In the genomic region with DNA sequence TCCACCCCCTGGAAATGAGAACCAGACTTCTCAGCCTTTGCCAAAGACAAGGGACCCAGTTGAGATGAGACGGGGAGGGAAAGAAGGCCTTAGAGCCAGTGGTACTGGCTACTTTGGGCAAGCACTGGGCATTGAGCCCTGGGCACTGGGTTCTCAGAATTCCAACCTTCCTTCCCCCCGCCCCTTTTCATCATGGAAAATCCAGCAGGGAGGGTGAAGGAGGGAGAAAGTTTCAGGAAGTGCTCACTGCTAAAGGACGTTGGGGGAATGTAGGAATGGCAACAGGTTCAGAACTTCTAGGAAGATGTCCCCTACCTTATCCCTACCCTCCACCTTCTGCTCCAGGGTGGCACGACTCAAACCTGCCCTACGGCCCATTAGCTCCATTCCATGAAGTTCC, we compare ENCODE assay signal across 9 cellular contexts. TPM values are rescaled to one million over a fixed set of nuclear protein-coding genes. Genes with fewer than 3 reads are reported as not detected.
DNase-seq lines count a peak whose midpoint lies in the region; ATAC-seq, FAIRE-seq and TF ChIP-seq lines count a peak whose summit lies in the region.
"Had no signal": no experiment of that assay in that cellular context is flagged by ENCODE, and none has a peak within 500 bp of the region (broad histone marks: within the 10 kb centered on the region; RNA-seq: fewer than 3 reads in every experiment).

No MANE protein-coding gene starts in this region.

- H3K4me3 ChIP-seq in BLaER1 treated with 17β-estradiol and CSF1 and Interleukin-3, amounts not matched to agents 10 nM and 100 nM = peak overlapping the region in 1 of 10 experiments; percentile 71; a peak in 3 of 20 replicates
- peak overlapping the region in 3 of 4 donors; percentile 65 to 71 (median 66) for H3K4me3 ChIP-seq in Peyer's patch
- H3K4me3 ChIP-seq in esophagus squamous epithelium = peak overlapping the region; percentile 53 to 84 (median 58)
- H3K4me3 ChIP-seq in pancreas = peak overlapping the region in 3 of 4 donors; percentile 29 to 62 (median 61)

- WGBS in esophagus squamous epithelium, 2 donors = 39 to 50% methylated on average over 5 of the region's 5 CpGs
- 19 to 31% methylated on average over 5 of the region's 5 CpGs for WGBS in pancreas, 2 donors

- intact Hi-C loops in esophagus squamous epithelium (cut with DNase I) (no loop called here), pancreas (cut with DNase I) (no loop called here)

- H3K36me3 ChIP-seq in BLaER1 treated with 17β-estradiol and CSF1 and Interleukin-3, amounts not matched to agents 10 nM and 100 nM = peaks cover 16 to 31% (median 26%) of the 10 kb centered on the region in 11 experiments
- no peaks in the 10 kb centered on the region for H3K36me3 ChIP-seq in Peyer's patch
- H3K36me3 ChIP-seq in esophagus squamous epithelium = peaks cover 0 to 8% (median under 1%) of the 10 kb centered on the region in 3 donors
- H3K36me3 ChIP-seq in pancreas = no peaks in the 10 kb centered on the region

- no peaks in the 10 kb centered on the region for H3K27me3 ChIP-seq in BLaER1 treated with 17β-estradiol and CSF1 and Interleukin-3, amounts not matched to agents 10 nM and 100 nM
- no peaks in the 10 kb centered on the region for H3K27me3 ChIP-seq in Peyer's patch
- no peaks in the 10 kb centered on the region for H3K27me3 ChIP-seq in esophagus squamous epithelium
- H3K27me3 ChIP-seq in pancreas = no peaks in the 10 kb centered on the region

- DNase-seq in Peyer's patch (peak in 1 of 3 donors; percentile 48), esophagus squamous epithelium (lab: John Stamatoyannopoulos, UW) (no peak), pancreas (peak in 3 of 6 donors; percentile 13 to 51 (median 33)), OCI-M2 (lab: John Stamatoyannopoulos, UW; ENCODE audit: unreplicated experiment) (no peak), NCI-H345 treated with DMSO at 0.1 percent for 48 hours (lab: John Stamatoyannopoulos, UW; ENCODE audit: unreplicated experiment) (no peak)
- DNase-seq in stimulated activated CD4-positive, alpha-beta T cell treated with anti-CD3 and anti-CD28 coated beads, Interleukin-4, amount 100 ng/mL, for 1 hour = no peak

- H3K27ac ChIP-seq in BLaER1 treated with 17β-estradiol and CSF1 and Interleukin-3, amounts not matched to agents 10 nM and 100 nM = no peak overlapping the region
- H3K27ac ChIP-seq in Peyer's patch (peak overlapping the region; percentile 79 to 95 (median 94)), esophagus squamous epithelium (peak overlapping the region; percentile 91 to 96 (median 94)), pancreas (peak overlapping the region; percentile 88 to 96 (median 94))

- ATAC-seq in pancreas (no peak), HG02852 (IDR thresholded peaks at IDR 0.05; ENCODE audit: unreplicated experiment) (no peak)
- ATAC-seq: stimulated activated memory B cell treated with anti-CD40 and anti-IgM and Interleukin-4, amounts not matched to agents 10 μg/mL and 1 μg/mL and 100 μg/mL, for 72 hours had no signal

- no peak for FAIRE-seq in pancreas (lab: Jason Lieb, UNC)

- TF ChIP-seq POLR2A in Peyer's patch (IDR thresholded peaks at IDR 0.05) = no peak
- no peak for TF ChIP-seq POLR2A in esophagus squamous epithelium (IDR thresholded peaks at IDR 0.05)

- no peak overlapping the region for H3K9ac ChIP-seq in BLaER1 treated with 17β-estradiol and CSF1 and Interleukin-3, amounts not matched to agents 10 nM and 100 nM

- H4K20me1 ChIP-seq in BLaER1 treated with 17β-estradiol and CSF1 and Interleukin-3, amounts not matched to agents 10 nM and 100 nM = peaks cover 0 to 23% (median 9%) of the 10 kb centered on the region in 11 experiments; a peak in 8 of 22 replicates

- H3K9me3 ChIP-seq in BLaER1 treated with 17β-estradiol and CSF1 and Interleukin-3, amounts not matched to agents 10 nM and 100 nM (replicated peaks in 1 of 11) = no peaks in the 10 kb centered on the region
- no peaks in the 10 kb centered on the region for H3K9me3 ChIP-seq in Peyer's patch
- H3K9me3 ChIP-seq in esophagus squamous epithelium = no peaks in the 10 kb centered on the region
- no peaks in the 10 kb centered on the region for H3K9me3 ChIP-seq in pancreas

- peak overlapping the region; percentile 82 to 99 (median 96) for H3K4me2 ChIP-seq in BLaER1 treated with 17β-estradiol and CSF1 and Interleukin-3, amounts not matched to agents 10 nM and 100 nM

- TF ChIP-seq CTCF in Peyer's patch (IDR thresholded peaks at IDR 0.05) (no peak), esophagus squamous epithelium (IDR thresholded peaks at IDR 0.05) (no peak), pancreas (IDR thresholded peaks at IDR 0.05) (no peak)

- peaks cover 39 to 58% (median 48%) of the 10 kb centered on the region in 10 experiments for H3K4me1 ChIP-seq in BLaER1 treated with 17β-estradiol and CSF1 and Interleukin-3, amounts not matched to agents 10 nM and 100 nM
- H3K4me1 ChIP-seq in Peyer's patch (peaks cover 3 to 43% (median 11%) of the 10 kb centered on the region in 4 donors), esophagus squamous epithelium (peaks cover 21 to 77% (median 27%) of the 10 kb centered on the region in 3 donors), pancreas (peaks cover 24 to 38% (median 31%) of the 10 kb centered on the region in 3 donors)

RNA-seq across cellular contexts. Expression of gene TNS2, which starts 4.2 kb away (rescaled TPM):
- total RNA-seq in Peyer's patch = 100 to 1,000 TPM in 3 of 4 donors, 10 to 100 TPM in 1; 29.2 to 274 (median 154) TPM
- 10 to 100 TPM; 10.8 to 82.0 (median 20.8) TPM for total RNA-seq in esophagus squamous epithelium
- 10 to 100 TPM; 22.7 to 52.6 (median 28.2) TPM for total RNA-seq in pancreas
- 100 to 1,000 TPM; 135 to 183 TPM for polyA plus RNA-seq in pancreas

RNA-seq across cellular contexts. Expression of gene SPRYD3, which starts 33.5 kb away (rescaled TPM):
- 10 to 100 TPM; 27.8 to 38.7 (median 34.8) TPM for total RNA-seq in Peyer's patch
- 10 to 100 TPM; 28.2 to 41.4 (median 29.2) TPM for total RNA-seq in esophagus squamous epithelium
- 10 to 100 TPM; 37.1 to 47.2 (median 40.1) TPM for total RNA-seq in pancreas
- polyA plus RNA-seq in pancreas = 10 to 100 TPM; 25.7 to 36.1 TPM

RNA-seq across cellular contexts. Expression of gene EIF4B, which starts 39.4 kb away (rescaled TPM):
- total RNA-seq in Peyer's patch (100 to 1,000 TPM; 234 to 531 (median 250) TPM), esophagus squamous epithelium (100 to 1,000 TPM; 225 to 571 (median 372) TPM), pancreas (100 to 1,000 TPM; 343 to 522 (median 446) TPM)
- 10 to 100 TPM; 72.8 to 88.6 TPM for polyA plus RNA-seq in pancreas

RNA-seq across cellular contexts. Expression of gene IGFBP6, which starts 51.8 kb away (rescaled TPM):
- total RNA-seq in Peyer's patch = 100 to 1,000 TPM in 2 of 4 donors, 10 to 100 TPM in 2; 68.5 to 191 (median 128) TPM
- total RNA-seq in esophagus squamous epithelium = 100 to 1,000 TPM in 2 of 4 donors, 10 to 100 TPM in 2; 34.5 to 506 (median 94.0) TPM
- 10 to 100 TPM in 3 of 6 donors, 1 to 10 TPM in 3; 2.2 to 21.8 (median 9.2) TPM for total RNA-seq in pancreas
- polyA plus RNA-seq in pancreas = 10 to 100 TPM; 24.5 to 32.8 TPM

RNA-seq across cellular contexts. Expression of gene SOAT2, which starts 57.6 kb away (rescaled TPM):
- total RNA-seq in Peyer's patch (10 to 100 TPM in 3 of 4 donors, not detected in 1; 13.3 to 55.0 (median 34.5) TPM), esophagus squamous epithelium (not detected), pancreas (under 1 TPM in 2 of 6 donors, not detected in 4; 0.09 to 0.18 TPM)
- under 1 TPM; 0.15 to 0.54 TPM for polyA plus RNA-seq in pancreas

Comparison
In these comparisons a context has a peak if more than half of its experiments do, and no peak if none do; other contexts are left out.
1. H3K27ac ChIP-seq: peak in Peyer's patch (4 of 4), esophagus squamous epithelium (4 of 4) and pancreas (4 of 4); none in BLaER1 treated with 17β-estradiol and CSF1 and Interleukin-3, amounts not matched to agents 10 nM and 100 nM (0 of 11).